Comparison of ENCODE assay signal across 8 cellular contexts in the genomic region with DNA sequence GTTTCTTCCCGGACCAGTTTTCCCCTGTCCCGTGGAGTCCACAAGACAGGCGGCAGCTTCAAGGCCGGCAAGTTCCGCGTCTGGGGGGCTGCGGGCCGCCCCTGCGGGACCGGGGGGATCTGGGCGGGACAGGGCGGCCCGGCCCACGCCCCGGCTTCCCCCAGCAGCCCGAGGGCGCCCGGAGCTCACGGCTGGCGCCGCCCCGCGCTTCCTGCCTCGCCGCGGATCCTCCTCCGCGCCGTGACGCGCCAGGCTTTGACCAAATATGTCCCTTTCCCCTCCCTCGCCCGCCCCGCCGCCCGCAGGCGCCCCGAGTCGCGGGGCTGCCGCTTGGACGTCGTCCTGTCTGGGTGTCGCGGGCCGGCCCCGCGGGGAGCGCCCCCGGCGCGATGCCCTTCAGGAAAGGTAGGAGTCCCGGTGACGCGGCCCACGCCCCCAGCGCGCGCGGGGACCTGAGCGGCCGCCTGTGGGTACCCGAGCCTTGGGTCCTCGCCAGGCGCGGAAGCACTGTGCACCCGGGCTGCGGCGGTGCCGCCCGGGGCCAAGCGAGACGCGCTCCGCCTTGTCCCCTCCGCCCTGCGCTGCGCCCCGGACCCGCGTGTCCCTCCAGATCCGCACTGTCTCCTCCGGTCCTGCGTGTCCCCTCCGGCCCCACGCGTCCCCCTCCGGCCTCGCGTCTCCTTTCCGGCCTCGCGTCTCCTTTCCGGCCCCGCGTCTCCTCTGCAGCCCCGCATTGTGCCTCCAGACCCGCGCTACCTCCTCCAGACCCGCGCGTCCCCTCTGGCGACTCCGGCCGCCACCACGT.
DNase-seq lines count a peak whose midpoint lies in the region; ATAC-seq lines count a peak whose summit lies in the region.

No MANE protein-coding gene starts in this region.

- ATAC-seq in GM18499 (IDR thresholded peaks at IDR 0.05; ENCODE audit: insufficient read depth, unreplicated experiment) (peak; percentile 33), HG02678 (IDR thresholded peaks at IDR 0.05; ENCODE audit: unreplicated experiment) (peak; percentile 79)

- DNase-seq in NCI-H146 (lab: John Stamatoyannopoulos, UW) (peak; percentile 83), cerebellar cortex (ENCODE audit: low spot score) (peak; percentile 79), kidney glomerular epithelial cell (lab: John Stamatoyannopoulos, UW) (peak; percentile 74), DMS153 treated with DMSO at 0.1 percent for 48 hours (lab: John Stamatoyannopoulos, UW; ENCODE audit: unreplicated experiment) (no peak)
- DNase-seq in activated CD4-positive, CD25-positive, alpha-beta regulatory T cell treated with anti-CD3 and anti-CD28 coated beads, Interleukin-2, amount 50 U/mL, for 72 hours, result peak; percentile 89
- peak; percentile 79 to 81 for DNase-seq in stimulated activated CD4-positive, alpha-beta T cell treated with anti-CD3 and anti-CD28 coated beads, Interleukin-15, amount 100 ng/mL, for 48 hours (ENCODE audit: low read depth in 2 of 2)
